In the genomic region with DNA sequence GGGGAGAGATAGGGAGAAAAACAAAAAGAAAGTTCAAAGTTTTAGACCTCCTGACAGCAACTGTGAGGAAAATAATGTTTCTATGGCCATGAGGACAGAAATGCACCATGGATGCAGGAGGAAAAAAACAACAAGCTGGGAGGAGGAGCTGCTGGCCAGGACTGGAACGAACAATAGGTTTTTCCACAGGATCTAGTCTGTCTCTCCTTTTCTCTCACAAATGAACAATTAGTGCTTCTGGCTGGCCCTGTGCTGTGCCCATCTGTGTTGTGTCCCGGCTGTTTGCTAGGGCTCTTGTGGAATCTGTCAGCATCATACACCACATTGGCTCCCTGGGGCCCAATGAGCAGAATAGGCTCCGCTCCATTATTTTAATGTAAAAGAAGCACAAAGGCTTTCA, we compare ENCODE assay signal across 11 cellular contexts. TPM values are rescaled to one million over a fixed set of nuclear protein-coding genes. Genes with fewer than 3 reads are reported as not detected.
DNase-seq lines count a peak whose midpoint lies in the region; ATAC-seq and TF ChIP-seq lines count a peak whose summit lies in the region.
"Had no signal": no experiment of that assay in that cellular context is flagged by ENCODE, and none has a peak within 500 bp of the region (broad histone marks: within the 10 kb centered on the region; RNA-seq: fewer than 3 reads in every experiment).

No MANE protein-coding gene starts in this region.

- no peaks in the 10 kb centered on the region for H3K9me3 ChIP-seq in esophagus (ENCODE audit: control insufficient read depth in 2 of 2, insufficient read depth in 1 of 2, low read depth in 1 of 2, low read length in 1 of 2)
- no peaks in the 10 kb centered on the region for H3K9me3 ChIP-seq in muscle layer of duodenum (ENCODE audit: control insufficient read depth in 1 of 2, low read length in 2 of 2)
- no peaks in the 10 kb centered on the region for H3K9me3 ChIP-seq in transverse colon

- no peak for TF ChIP-seq CTCF in transverse colon (IDR thresholded peaks at IDR 0.05)

- H3K36me3 ChIP-seq in esophagus (ENCODE audit: control insufficient read depth in 2 of 2, insufficient read depth in 2 of 2, low read length in 1 of 2) (no peaks in the 10 kb centered on the region), muscle layer of duodenum (ENCODE audit: control insufficient read depth in 1 of 2, insufficient read depth in 2 of 2, low read length in 2 of 2) (peaks cover 0 to 16% of the 10 kb centered on the region in 2 donors), transverse colon (peaks cover 0 to 21% (median 3%) of the 10 kb centered on the region in 4 donors)

- TF ChIP-seq POLR2A in transverse colon (IDR thresholded peaks at IDR 0.05): no peak

- H3K27me3 ChIP-seq in esophagus (ENCODE audit: control insufficient read depth in 1 of 2, insufficient read depth in 2 of 2, low read length in 2 of 2) (no peaks in the 10 kb centered on the region), muscle layer of duodenum (ENCODE audit: low read depth, low read length) (no peaks in the 10 kb centered on the region), transverse colon (no peaks in the 10 kb centered on the region)
- H3K27me3 ChIP-seq: cardiac muscle cell had no signal

- WGBS in esophagus, 2 donors: 77 to 80% methylated on average over 3 of the region's 3 CpGs
- 64 to 89% methylated on average over 1 to 3 of the region's 3 CpGs for WGBS in transverse colon (ENCODE audit: low coverage in 1 of 2), 2 donors

- no peak overlapping the region for H3K27ac Mint-ChIP-seq in stimulated activated naive CD8-positive, alpha-beta T cell treated with anti-CD3 and anti-CD28 coated beads, Interleukin-15, amount 100 ng/mL, for 72 hours

- H3K4me1 ChIP-seq in esophagus (ENCODE audit: control insufficient read depth in 2 of 2, insufficient read depth in 2 of 2, low read length in 1 of 2) (no peaks in the 10 kb centered on the region), muscle layer of duodenum (ENCODE audit: control insufficient read depth in 1 of 2, insufficient read depth in 2 of 2, low read length in 2 of 2) (peaks cover 4 to 24% of the 10 kb centered on the region in 2 donors), transverse colon (peaks cover 11 to 37% (median 20%) of the 10 kb centered on the region in 4 donors)

- H3K27me3 Mint-ChIP-seq in stimulated activated naive CD8-positive, alpha-beta T cell treated with anti-CD3 and anti-CD28 coated beads, Interleukin-15, amount 100 ng/mL, for 72 hours: no peaks in the 10 kb centered on the region

- no peak overlapping the region for H3K4me3 Mint-ChIP-seq in stimulated activated naive CD8-positive, alpha-beta T cell treated with anti-CD3 and anti-CD28 coated beads, Interleukin-15, amount 100 ng/mL, for 72 hours

- peaks cover 0 to 7% of the 10 kb centered on the region in 2 donors for H3K9me3 Mint-ChIP-seq in stimulated activated naive CD8-positive, alpha-beta T cell treated with anti-CD3 and anti-CD28 coated beads, Interleukin-15, amount 100 ng/mL, for 72 hours

- no peak overlapping the region for H3K4me3 ChIP-seq in esophagus (ENCODE audit: low read depth in 1 of 2, low read length in 2 of 2)
- peak overlapping the region; percentile 30 to 43 for H3K4me3 ChIP-seq in muscle layer of duodenum (ENCODE audit: low read depth in 1 of 2, low read length in 2 of 2)
- H3K4me3 ChIP-seq in transverse colon: no peak overlapping the region
- H3K4me3 ChIP-seq: cardiac muscle cell had no signal

- peaks cover 8% of the 10 kb centered on the region for H3K4me1 Mint-ChIP-seq in stimulated activated naive CD8-positive, alpha-beta T cell treated with anti-CD3 and anti-CD28 coated beads, Interleukin-15, amount 100 ng/mL, for 72 hours

- DNase-seq in NCI-H1694 (lab: John Stamatoyannopoulos, UW) (peak; percentile 4), NCI-H1694 treated with DMSO at 0.1 percent for 48 hours (lab: John Stamatoyannopoulos, UW) (no peak), transverse colon (no peak)
- DNase-seq in stimulated activated naive CD8-positive, alpha-beta T cell treated with anti-CD3 and anti-CD28 coated beads, Interleukin-15, amount 100 ng/mL, for 72 hours: no peak
- DNase-seq in NK-92 treated with Interleukin-12 subunit alpha and Interleukin-12 subunit beta, amount 100 ng/mL, for 24 hours (lab: John Stamatoyannopoulos, UW): no peak
- DNase-seq: NCI-H82 had no signal

- in situ Hi-C loops in transverse colon (cut with MboI; ENCODE audit: low pct_ligation_motif_present in 1 of 4, low pct_unique_long_range_greater_than_20kb in 1 of 4, low sequenced_read_pairs in 3 of 4): no loop called here

- TF ChIP-seq EP300 in transverse colon (IDR thresholded peaks at IDR 0.05; ENCODE audit: low read depth): no peak

- intact Hi-C loops in transverse colon (cut with DNase I; ENCODE audit: low total_unique reads): no loop called here

- no peak for ATAC-seq in stimulated activated naive CD8-positive, alpha-beta T cell treated with anti-CD3 and anti-CD28 coated beads, Interleukin-15, amount 100 ng/mL, for 72 hours
- ATAC-seq in GM19455 (IDR thresholded peaks at IDR 0.05; ENCODE audit: unreplicated experiment): no peak

- peak overlapping the region; percentile 4 to 68 for H3K27ac ChIP-seq in esophagus (ENCODE audit: low read depth in 2 of 2, low read length in 1 of 2)
- H3K27ac ChIP-seq in muscle layer of duodenum (ENCODE audit: low read length): peak overlapping the region; percentile 81
- peak overlapping the region; percentile 65 to 85 (median 74) for H3K27ac ChIP-seq in transverse colon
- H3K27ac ChIP-seq: 22Rv1, cardiac muscle cell had no signal

RNA-seq across cellular contexts. Expression of a gene that starts 15.2 kb away (rescaled TPM):
- 1 to 10 TPM; 4.9 to 8.0 TPM for polyA plus RNA-seq in esophagus
- 100 to 1,000 TPM in 1 of 4 donors, 10 to 100 TPM in 3; 37.4 to 140 (median 55.5) TPM for total RNA-seq in transverse colon

Comparison
In these comparisons a context has a peak if more than half of its experiments do, and no peak if none do; other contexts are left out.
1. H3K4me3 ChIP-seq: peak in muscle layer of duodenum (2 of 2); none in esophagus (0 of 2) and transverse colon (0 of 4).
2. Peak in every context shown above with its lines, with median percentiles within 50 percentile points of each other: H3K27ac ChIP-seq.